8 cellular contexts compared by ENCODE assay signal in the genomic region with DNA sequence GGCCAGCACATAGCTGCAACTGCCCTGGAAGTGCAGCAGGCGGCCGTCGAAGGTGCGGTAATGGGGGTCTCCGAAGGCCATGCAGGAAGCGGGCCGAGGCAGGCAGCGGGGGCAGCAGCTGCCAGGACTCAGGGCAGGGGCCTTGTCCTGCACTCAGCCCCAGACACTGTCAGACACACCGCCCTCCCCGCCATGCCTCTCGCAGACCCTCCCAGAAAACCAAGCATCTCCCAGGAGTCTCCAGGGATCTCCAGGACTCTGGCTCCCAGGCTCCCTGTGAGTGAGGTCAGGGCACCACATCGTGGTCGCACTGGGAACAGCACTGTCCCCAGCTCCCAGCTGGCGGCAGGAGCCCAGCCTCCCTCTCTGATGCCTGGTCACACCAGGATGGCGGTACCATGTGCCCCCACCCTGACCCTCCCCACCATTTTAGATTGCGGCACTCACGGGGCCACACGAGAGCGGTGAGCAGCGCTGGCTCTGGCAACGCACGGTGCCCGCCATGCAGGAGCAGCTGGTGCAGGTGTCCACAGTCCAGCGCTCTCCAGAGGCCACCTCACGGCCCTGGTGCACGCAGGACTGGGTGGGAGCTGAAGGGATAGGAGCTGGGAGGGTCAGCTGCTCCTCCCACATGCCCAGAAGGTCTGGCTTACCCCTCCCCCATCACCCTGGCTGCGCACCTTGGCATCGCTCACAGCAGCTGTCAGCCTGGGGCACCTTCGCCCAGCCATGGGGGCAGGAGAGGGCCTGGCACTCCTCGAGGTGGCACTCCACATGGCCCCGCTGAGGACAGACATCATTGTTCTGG. TPM values are rescaled to one million over a fixed set of nuclear protein-coding genes. Genes with fewer than 3 reads are reported as not detected.
DNase-seq lines count a peak whose midpoint lies in the region; ATAC-seq, FAIRE-seq and TF ChIP-seq lines count a peak whose summit lies in the region.

No MANE protein-coding gene starts in this region.

- no peaks in the 10 kb centered on the region for H3K9me3 ChIP-seq in osteoblast (ENCODE audit: low read depth, low read length)

- peak; percentile 96 for TF ChIP-seq RAD21 in Ishikawa (IDR thresholded peaks at IDR 0.05; ENCODE audit: low read depth)

- FAIRE-seq in D721Med (lab: Jason Lieb, UNC), result no peak

- DNase-seq in D721Med (ENCODE audit: insufficient read length, low spot score) (peak; percentile 96), SHP77 treated with DMSO at 0.1 percent for 48 hours (lab: John Stamatoyannopoulos, UW) (peak; percentile 29), fibroblast of mammary gland (ENCODE audit: low read depth) (peak; percentile 58), osteoblast (ENCODE audit: insufficient read length, low spot score, missing footprints) (peak; percentile 99)
- no peak for DNase-seq in activated CD4-positive, CD25-positive, alpha-beta regulatory T cell treated with anti-CD3 and anti-CD28 coated beads, Interleukin-2, amount 50 U/mL, for 72 hours

- TF ChIP-seq CTCF in D721Med (IDR thresholded peaks at IDR 0.05; ENCODE audit: insufficient read depth, missing control alignments), result peak; percentile 57
- TF ChIP-seq CTCF in fibroblast of mammary gland (conservative IDR thresholded peaks at IDR 0.05; ENCODE audit: control insufficient read depth, insufficient read depth, low read depth, low read length), result peak; percentile 74
- TF ChIP-seq CTCF in osteoblast (IDR thresholded peaks at IDR 0.05; ENCODE audit: extremely low read depth, low read depth, low read length), result peak; percentile 67

- H3K4me3 ChIP-seq in fibroblast of mammary gland (ENCODE audit: control insufficient read depth, low read depth, low read length), result no peak overlapping the region
- no peak overlapping the region for H3K4me3 ChIP-seq in osteoblast (ENCODE audit: insufficient read depth, low read length)

- no peak overlapping the region for H2AFZ ChIP-seq in osteoblast (ENCODE audit: low read length)

- H3K4me2 ChIP-seq in osteoblast (ENCODE audit: insufficient read depth, low read length), result no peak overlapping the region

- H4K20me1 ChIP-seq in osteoblast (ENCODE audit: insufficient read depth, low read length), result no peaks in the 10 kb centered on the region

- H3K36me3 ChIP-seq in osteoblast (ENCODE audit: insufficient read depth, low read length), result no peaks in the 10 kb centered on the region

- no peaks in the 10 kb centered on the region for H3K4me1 ChIP-seq in osteoblast (ENCODE audit: insufficient read depth, low read length)

- H3K79me2 ChIP-seq in osteoblast (ENCODE audit: insufficient read depth, low read length), result no peaks in the 10 kb centered on the region

- no peak for ATAC-seq in HG03095 (IDR thresholded peaks at IDR 0.05; ENCODE audit: unreplicated experiment)
- ATAC-seq in GM21526 (IDR thresholded peaks at IDR 0.05; ENCODE audit: low FRiP score, unreplicated experiment), result no peak

- H3K27ac ChIP-seq in osteoblast (ENCODE audit: low read depth, low read length), result no peak overlapping the region

- H3K27me3 ChIP-seq in osteoblast (ENCODE audit: insufficient read depth, low read length), result no peaks in the 10 kb centered on the region

- TF ChIP-seq EP300 in Ishikawa (IDR thresholded peaks at IDR 0.05; ENCODE audit: borderline replicate concordance), result no peak

TF ChIP-seq in Ishikawa, 13 proteins besides CTCF, POLR2A, EP300 and RAD21:
- TF ChIP-seq TCF12 (IDR thresholded peaks at IDR 0.05; ENCODE audit: low read depth) (no peak), NFIC (IDR thresholded peaks at IDR 0.05) (no peak), TAF1 (IDR thresholded peaks at IDR 0.05; ENCODE audit: low read depth) (no peak), YY1 (IDR thresholded peaks at IDR 0.05; ENCODE audit: low read depth) (no peak), CREB1 (IDR thresholded peaks at IDR 0.05; ENCODE audit: low read depth) (no peak), FOXM1 (IDR thresholded peaks at IDR 0.05; ENCODE audit: borderline replicate concordance, low read depth) (no peak), EGR1 (IDR thresholded peaks at IDR 0.05) (no peak), ZBTB7A (IDR thresholded peaks at IDR 0.05; ENCODE audit: low read depth) (no peak), TEAD4 (IDR thresholded peaks at IDR 0.05) (no peak), CEBPB (IDR thresholded peaks at IDR 0.05) (no peak)
- TF ChIP-seq, protein P1, sequence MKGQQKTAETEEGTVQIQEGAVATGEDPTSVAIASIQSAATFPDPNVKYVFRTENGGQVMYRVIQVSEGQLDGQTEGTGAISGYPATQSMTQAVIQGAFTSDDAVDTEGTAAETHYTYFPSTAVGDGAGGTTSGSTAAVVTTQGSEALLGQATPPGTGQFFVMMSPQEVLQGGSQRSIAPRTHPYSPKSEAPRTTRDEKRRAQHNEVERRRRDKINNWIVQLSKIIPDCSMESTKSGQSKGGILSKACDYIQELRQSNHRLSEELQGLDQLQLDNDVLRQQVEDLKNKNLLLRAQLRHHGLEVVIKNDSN (IDR thresholded peaks at IDR 0.05), result no peak
- TF ChIP-seq, protein P2, sequence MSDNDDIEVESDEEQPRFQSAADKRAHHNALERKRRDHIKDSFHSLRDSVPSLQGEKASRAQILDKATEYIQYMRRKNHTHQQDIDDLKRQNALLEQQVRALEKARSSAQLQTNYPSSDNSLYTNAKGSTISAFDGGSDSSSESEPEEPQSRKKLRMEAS (IDR thresholded peaks at IDR 0.05), result no peak
- TF ChIP-seq, protein P3, sequence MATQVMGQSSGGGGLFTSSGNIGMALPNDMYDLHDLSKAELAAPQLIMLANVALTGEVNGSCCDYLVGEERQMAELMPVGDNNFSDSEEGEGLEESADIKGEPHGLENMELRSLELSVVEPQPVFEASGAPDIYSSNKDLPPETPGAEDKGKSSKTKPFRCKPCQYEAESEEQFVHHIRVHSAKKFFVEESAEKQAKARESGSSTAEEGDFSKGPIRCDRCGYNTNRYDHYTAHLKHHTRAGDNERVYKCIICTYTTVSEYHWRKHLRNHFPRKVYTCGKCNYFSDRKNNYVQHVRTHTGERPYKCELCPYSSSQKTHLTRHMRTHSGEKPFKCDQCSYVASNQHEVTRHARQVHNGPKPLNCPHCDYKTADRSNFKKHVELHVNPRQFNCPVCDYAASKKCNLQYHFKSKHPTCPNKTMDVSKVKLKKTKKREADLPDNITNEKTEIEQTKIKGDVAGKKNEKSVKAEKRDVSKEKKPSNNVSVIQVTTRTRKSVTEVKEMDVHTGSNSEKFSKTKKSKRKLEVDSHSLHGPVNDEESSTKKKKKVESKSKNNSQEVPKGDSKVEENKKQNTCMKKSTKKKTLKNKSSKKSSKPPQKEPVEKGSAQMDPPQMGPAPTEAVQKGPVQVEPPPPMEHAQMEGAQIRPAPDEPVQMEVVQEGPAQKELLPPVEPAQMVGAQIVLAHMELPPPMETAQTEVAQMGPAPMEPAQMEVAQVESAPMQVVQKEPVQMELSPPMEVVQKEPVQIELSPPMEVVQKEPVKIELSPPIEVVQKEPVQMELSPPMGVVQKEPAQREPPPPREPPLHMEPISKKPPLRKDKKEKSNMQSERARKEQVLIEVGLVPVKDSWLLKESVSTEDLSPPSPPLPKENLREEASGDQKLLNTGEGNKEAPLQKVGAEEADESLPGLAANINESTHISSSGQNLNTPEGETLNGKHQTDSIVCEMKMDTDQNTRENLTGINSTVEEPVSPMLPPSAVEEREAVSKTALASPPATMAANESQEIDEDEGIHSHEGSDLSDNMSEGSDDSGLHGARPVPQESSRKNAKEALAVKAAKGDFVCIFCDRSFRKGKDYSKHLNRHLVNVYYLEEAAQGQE (IDR thresholded peaks at IDR 0.05; ENCODE audit: low read depth), result no peak

RNA-seq across cellular contexts. Expression of a gene that starts 17.5 kb away (rescaled TPM):
- total RNA-seq in osteoblast, result 91.9 and 95.2 TPM in 2 replicates

RNA-seq across cellular contexts. Expression of a gene that starts 30.4 kb away (rescaled TPM):
- 0.88 and 1.1 TPM in 2 replicates for total RNA-seq in osteoblast

RNA-seq across cellular contexts. Expression of a gene that starts 49.9 kb away (rescaled TPM):
- 93.7 and 130 TPM in 2 replicates for total RNA-seq in osteoblast

RNA-seq across cellular contexts. Expression of a gene that starts 57.6 kb away (rescaled TPM):
- under 0.01 TPM in 2 replicates for total RNA-seq in osteoblast
